ENCODE assay signal across 16 cellular contexts in the genomic region with DNA sequence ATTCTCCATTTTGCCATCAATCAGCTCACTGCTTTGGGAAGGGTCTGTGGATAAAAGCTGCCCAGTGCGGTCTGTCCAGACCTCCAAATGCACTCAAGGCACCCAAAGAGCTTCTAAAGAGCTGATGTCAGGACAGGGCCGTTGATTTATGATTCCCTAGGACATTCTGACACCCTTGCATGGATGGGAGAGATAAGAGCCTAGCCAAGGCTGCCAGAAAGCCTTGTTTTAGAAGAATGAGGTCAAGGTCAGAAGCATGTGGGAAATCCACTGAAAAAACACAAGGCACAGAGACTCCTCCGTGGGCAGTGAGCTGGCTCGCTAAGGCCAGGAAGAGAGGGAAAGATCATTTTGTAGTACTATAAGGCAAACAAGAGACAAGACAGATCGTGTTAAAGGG.
DNase-seq lines count a peak whose midpoint lies in the region; ATAC-seq, FAIRE-seq and TF ChIP-seq lines count a peak whose summit lies in the region.
"Had no signal": no experiment of that assay in that cellular context is flagged by ENCODE, and none has a peak within 500 bp of the region (broad histone marks: within the 10 kb centered on the region; RNA-seq: fewer than 3 reads in every experiment).

No MANE protein-coding gene starts in this region.

- H3K4me2 ChIP-seq in smooth muscle cell, result peak overlapping the region; percentile 49
- H3K4me2 ChIP-seq: BLaER1 had no signal

- peaks cover 9% of the 10 kb centered on the region for H3F3A ChIP-seq in smooth muscle cell (ENCODE audit: low read depth)

- H3K9me3 ChIP-seq in kidney (ENCODE audit: control insufficient read depth in 1 of 2, low read length in 2 of 2) (no peaks in the 10 kb centered on the region), smooth muscle cell (replicated peaks; ENCODE audit: low read depth) (no peaks in the 10 kb centered on the region)
- H3K9me3 ChIP-seq: BLaER1 had no signal

- H3K27ac ChIP-seq in kidney (ENCODE audit: low read depth in 2 of 2, low read length in 2 of 2), result no peak overlapping the region
- H3K27ac ChIP-seq in smooth muscle cell (ENCODE audit: low read depth), result peak overlapping the region; percentile 97
- H3K27ac ChIP-seq: BLaER1, SK-N-MC had no signal

- no peaks in the 10 kb centered on the region for H3K36me3 ChIP-seq in kidney (ENCODE audit: control insufficient read depth in 1 of 2, insufficient read depth in 2 of 2, low read length in 2 of 2)
- no peaks in the 10 kb centered on the region for H3K36me3 ChIP-seq in smooth muscle cell (ENCODE audit: low read depth)
- H3K36me3 ChIP-seq: BLaER1 had no signal

- no peaks in the 10 kb centered on the region for H3K27me3 ChIP-seq in smooth muscle cell (ENCODE audit: low read depth)
- H3K27me3 ChIP-seq: BLaER1 had no signal

- H3K4me3 ChIP-seq in kidney (ENCODE audit: low read length in 2 of 2) (no peak overlapping the region), smooth muscle cell (no peak overlapping the region)
- H3K4me3 ChIP-seq: BLaER1, GM12878, SK-N-MC had no signal

- H4K20me1 ChIP-seq in smooth muscle cell (ENCODE audit: low read depth), result no peaks in the 10 kb centered on the region
- H4K20me1 ChIP-seq: BLaER1 had no signal

- FAIRE-seq in kidney (lab: Jason Lieb, UNC), result no peak
- FAIRE-seq: GM12878, GM18507 had no signal

- TF ChIP-seq CTCF in kidney (IDR thresholded peaks at IDR 0.05; ENCODE audit: borderline replicate concordance, extremely low read depth, insufficient read depth) (no peak), smooth muscle cell (IDR thresholded peaks at IDR 0.05; ENCODE audit: borderline replicate concordance, insufficient read depth, poor library complexity, severe bottlenecking) (no peak)

- DNase-seq in NCI-H226 (peak; percentile 36), amniotic epithelial cell (ENCODE audit: low read depth) (peak; percentile 72), kidney (peak; percentile 59), smooth muscle cell (lab: John Stamatoyannopoulos, UW; ENCODE audit: unreplicated experiment) (no peak), D341Med (ENCODE audit: low spot score) (no peak), NCI-H1048 (lab: John Stamatoyannopoulos, UW) (no peak)
- DNase-seq: NCI-H1436 treated with DMSO at 0.1 percent for 48 hours, NCI-H2081, NCI-H526 treated with DMSO at 0.1 percent for 48 hours, PC-3 had no signal

- 17% methylated on average over 5 of the region's 5 CpGs for WGBS in smooth muscle cell (ENCODE audit: low lambda C conversion rate)

- ATAC-seq in GM19351 (IDR thresholded peaks at IDR 0.05; ENCODE audit: unreplicated experiment), result no peak
- ATAC-seq: GM12878, HCT116, PC-3 had no signal

- H3K79me2 ChIP-seq in smooth muscle cell (ENCODE audit: low read depth), result no peaks in the 10 kb centered on the region

- H3K4me1 ChIP-seq in kidney (ENCODE audit: control insufficient read depth in 1 of 2, insufficient read depth in 1 of 2, low read depth in 1 of 2, low read length in 2 of 2), result no peaks in the 10 kb centered on the region
- peaks cover 16% of the 10 kb centered on the region for H3K4me1 ChIP-seq in smooth muscle cell (ENCODE audit: low read depth)
- H3K4me1 ChIP-seq: BLaER1 had no signal

- H3K9ac ChIP-seq in kidney (ENCODE audit: low read length in 2 of 2) (no peak overlapping the region), smooth muscle cell (ENCODE audit: low read depth) (no peak overlapping the region)
- H3K9ac ChIP-seq: BLaER1 had no signal

- intact Hi-C loops in kidney (cut with DNase I), result no loop called here

- peak overlapping the region; percentile 88 for H2AFZ ChIP-seq in smooth muscle cell (ENCODE audit: low read depth)

Comparison
In these comparisons a context has a peak if more than half of its experiments do, and no peak if none do; other contexts are left out.
1. DNase-seq: peak in NCI-H226 (single experiment), amniotic epithelial cell (single experiment) and kidney (single experiment); none in smooth muscle cell (single experiment), D341Med (single experiment) and NCI-H1048 (single experiment).